8 cellular contexts compared by ENCODE assay signal in genomic region chr19:46542428-46543230, GRCh38. TPM values are rescaled to one million over a fixed set of nuclear protein-coding genes. Genes with fewer than 3 reads are reported as not detected.
A peak's percentile ranks its signal among the peaks of the same experiment; 100 is the strongest.
DNase-seq lines count a peak whose midpoint lies in the region; ATAC-seq, FAIRE-seq and TF ChIP-seq lines count a peak whose summit lies in the region.

No MANE protein-coding gene starts in this region.

- peak; percentile 59 to 87 (median 80) for DNase-seq in CD8-positive, alpha-beta T cell
- DNase-seq in HuH-7 (ENCODE audit: low spot score): peak; percentile 55
- DNase-seq in NT2/D1 (ENCODE audit: low read depth, low spot score): peak; percentile 71
- DNase-seq in activated CD8-positive, alpha-beta memory T cell treated with anti-CD3 and anti-CD28 coated beads for 48 hours (ENCODE audit: low read depth in 2 of 3, low spot score in 2 of 3): peak; percentile 36 to 77 (median 74)
- peak; percentile 76 to 85 for DNase-seq in mesothelial cell of epicardium (ENCODE audit: low spot score in 2 of 2, unreplicated experiment in 2 of 2)
- DNase-seq in stimulated activated CD8-positive, alpha-beta memory T cell treated with anti-CD3 and anti-CD28 coated beads, Interleukin-2, amount 100 ng/mL, for 1 hour (ENCODE audit: low read depth in 2 of 2): peak; percentile 56 to 68

- H3K4me1 ChIP-seq in CD8-positive, alpha-beta T cell (ENCODE audit: insufficient read depth, low read length): no peaks in the 10 kb centered on the region
- no peaks in the 10 kb centered on the region for H3K4me1 ChIP-seq in NT2/D1 (ENCODE audit: insufficient read depth, insufficient read length)

- peaks cover 3% of the 10 kb centered on the region for H3K4me1 Mint-ChIP-seq in CD8-positive, alpha-beta T cell (ENCODE audit: low read depth)
- peaks cover 2% of the 10 kb centered on the region for H3K4me1 Mint-ChIP-seq in mesothelial cell of epicardium

- peak; percentile 67 for ATAC-seq in CD8-positive, alpha-beta T cell
- ATAC-seq in HG03342 (IDR thresholded peaks at IDR 0.05; ENCODE audit: unreplicated experiment): no peak

- H3K4me3 Mint-ChIP-seq in CD8-positive, alpha-beta T cell: no peak overlapping the region
- H3K4me3 Mint-ChIP-seq in mesothelial cell of epicardium: no peak overlapping the region

- H3K9me3 Mint-ChIP-seq in CD8-positive, alpha-beta T cell: no peaks in the 10 kb centered on the region
- H3K9me3 Mint-ChIP-seq in mesothelial cell of epicardium: no peaks in the 10 kb centered on the region

- H3K9me3 ChIP-seq in CD8-positive, alpha-beta T cell (ENCODE audit: low read length): no peaks in the 10 kb centered on the region
- no peaks in the 10 kb centered on the region for H3K9me3 ChIP-seq in NT2/D1 (ENCODE audit: insufficient read depth, low read length)

- no peaks in the 10 kb centered on the region for H3K27me3 Mint-ChIP-seq in CD8-positive, alpha-beta T cell (ENCODE audit: low read depth)
- peaks cover 19% of the 10 kb centered on the region for H3K27me3 Mint-ChIP-seq in mesothelial cell of epicardium (ENCODE audit: low read depth)

- no peak overlapping the region for H3K9ac ChIP-seq in NT2/D1 (ENCODE audit: insufficient read length, low read depth)

- H3K27ac Mint-ChIP-seq in CD8-positive, alpha-beta T cell: no peak overlapping the region
- no peak overlapping the region for H3K27ac Mint-ChIP-seq in mesothelial cell of epicardium

- H3K36me3 ChIP-seq in CD8-positive, alpha-beta T cell (ENCODE audit: insufficient read depth, low read length): no peaks in the 10 kb centered on the region
- no peaks in the 10 kb centered on the region for H3K36me3 ChIP-seq in NT2/D1 (ENCODE audit: insufficient read depth, insufficient read length, low read length)

- intact Hi-C loops in CD8-positive, alpha-beta T cell (cut with DNase I, micrococcal nuclease): loop anchor here (1.0 kb wide), 3 partner anchors 13 to 147 kb away; no protein-coding TSS in a partner anchor

- peak; percentile 39 for FAIRE-seq in endometrium (lab: Jason Lieb, UNC)

- CTCF ChIA-PET in CD8-positive, alpha-beta T cell (lab: Charles Lee): interaction anchor here (0.6 to 13.2 kb wide), 24 partner anchors 8 to 1188 kb away, joined by 3 to 459 read pairs (median 4); partner anchors contain the start of gene DACT3

- no peaks in the 10 kb centered on the region for H3K27me3 ChIP-seq in CD8-positive, alpha-beta T cell (ENCODE audit: insufficient read depth, low read length)
- H3K27me3 ChIP-seq in NT2/D1 (ENCODE audit: insufficient read depth, insufficient read length): no peaks in the 10 kb centered on the region

- TF ChIP-seq CTCF in CD8-positive, alpha-beta T cell (IDR thresholded peaks at IDR 0.05): peak; percentile 86
- TF ChIP-seq CTCF in mesothelial cell of epicardium (IDR thresholded peaks at IDR 0.05; ENCODE audit: unreplicated experiment): peak; percentile 98

- POLR2A ChIA-PET in CD8-positive, alpha-beta T cell (lab: Charles Lee): no interaction called here

- H3K27ac ChIP-seq in CD8-positive, alpha-beta T cell (ENCODE audit: low read depth, low read length): no peak overlapping the region

- H3K4me3 ChIP-seq in CD8-positive, alpha-beta T cell (ENCODE audit: low read depth, low read length): no peak overlapping the region
- no peak overlapping the region for H3K4me3 ChIP-seq in NT2/D1 (ENCODE audit: insufficient read length, low read depth)

- no peaks in the 10 kb centered on the region for H3K36me3 Mint-ChIP-seq in CD8-positive, alpha-beta T cell
- H3K36me3 Mint-ChIP-seq in mesothelial cell of epicardium: no peaks in the 10 kb centered on the region

RNA-seq across cellular contexts. Expression of gene PNMA8B, which starts 47.0 kb away (rescaled TPM):
- not detected for total RNA-seq in CD8-positive, alpha-beta T cell
- total RNA-seq in mesothelial cell of epicardium: 3.0 to 3.2 TPM (median 3.1 TPM) in 3 replicates

RNA-seq across cellular contexts. Expression of gene CALM3, which starts 58.5 kb away (rescaled TPM):
- total RNA-seq in CD8-positive, alpha-beta T cell: 100 to 1,000 TPM; 139 to 150 TPM
- 231 to 233 TPM (median 231 TPM) in 3 replicates for total RNA-seq in mesothelial cell of epicardium
